36 cellular contexts compared by ENCODE assay signal in genomic region chr15:29621626-29622025, GRCh38.
"Had no signal": no experiment of that assay in that cellular context is flagged by ENCODE, and none has a peak within 500 bp of the region (broad histone marks: within the 10 kb centered on the region; RNA-seq: fewer than 3 reads in every experiment).

No MANE protein-coding gene starts in this region.

- H3K9me3 ChIP-seq: adrenal gland, body of pancreas, breast epithelium had no signal

- DNase-seq: activated B cell treated with CpG ODN at 0.5 μM for 24 hours; activated CD4-positive, alpha-beta memory T cell treated with anti-CD3 and anti-CD28 coated beads for 36 hours; activated CD4-positive, alpha-beta T cell treated with anti-CD3 and anti-CD28 coated beads for 4 hours; activated CD4-positive, alpha-beta T cell treated with anti-CD3 and anti-CD28 coated beads, Interleukin-2, amount 10 ng/mL, durations not matched to agents 24 days and 14 days; activated CD4-positive, alpha-beta T cell treated with anti-CD3 and anti-CD28 coated beads, Interleukin-2, amount 50 U/mL, for 1 hour; activated CD4-positive, alpha-beta T cell treated with anti-CD3 and anti-CD28 coated beads, Interleukin-2, amount 50 U/mL, for 4 hours; activated CD4-positive, CD25-positive, alpha-beta regulatory T cell treated with anti-CD3 and anti-CD28 coated beads, Interleukin-2, amount 50 U/mL, for 72 hours; activated CD8-positive, alpha-beta memory T cell treated with anti-CD3 and anti-CD28 coated beads, Interleukin-2, amount 50 U/mL, for 4 hours; activated CD8-positive, alpha-beta T cell treated with anti-CD3 and anti-CD28 coated beads for 36 hours; activated effector memory CD4-positive, alpha-beta T cell treated with anti-CD3 and anti-CD28 coated beads, Interleukin-2, amount 50 U/mL, for 16 hours; activated gamma-delta T cell treated with Interleukin-2 at 50 U/mL for 16 hours; activated naive CD4-positive, alpha-beta T cell; activated naive CD4-positive, alpha-beta T cell treated with anti-CD3 and anti-CD28 coated beads for 36 hours; activated naive CD4-positive, alpha-beta T cell treated with anti-CD3 and anti-CD28 coated beads, Interleukin-2, amount 50 U/mL, for 16 hours; activated naive CD8-positive, alpha-beta T cell treated with anti-CD3 and anti-CD28 coated beads for 36 hours; activated T-cell treated with anti-CD3 and anti-CD28 coated beads for 4 hours; activated T-cell treated with anti-CD3 and anti-CD28 coated beads, Interleukin-2, amount 50 U/mL, for 1 hour; activated T-cell treated with anti-CD3 and anti-CD28 coated beads, Interleukin-2, amount 50 U/mL, for 4 hours; activated T-cell treated with anti-CD3 and anti-CD28 coated beads, Interleukin-2, amount 50 U/mL, for 72 hours; adrenal gland; amniotic stem cell; aorta; body of pancreas; brain microvascular endothelial cell; caudate nucleus; cerebellar nuclear complex; T-cell; T-helper 17 cell; T-helper 9 cell had no signal

- ATAC-seq: activated CD8-positive, alpha-beta T cell treated with anti-CD3 and anti-CD28 coated beads for 36 hours; activated naive CD4-positive, alpha-beta T cell treated with anti-CD3 and anti-CD28 coated beads, Interleukin-2, amount 50 U/mL, for 72 hours; activated T-cell treated with anti-CD3 and anti-CD28 coated beads, Interleukin-2, amount 50 U/mL, for 4 hours; activated T-cell treated with anti-CD3 and anti-CD28 coated beads, Interleukin-2, amount 50 U/mL, for 72 hours; activated T-helper 17 cell treated with anti-CD3 and anti-CD28 coated beads, Interleukin-2, amount 50 U/mL, for 72 hours; body of pancreas; T-cell; T-helper 17 cell had no signal

- FAIRE-seq: astrocyte, TTC549 had no signal

- H3K27me3 ChIP-seq: adrenal gland, body of pancreas, brain microvascular endothelial cell, breast epithelium, cardiac muscle cell had no signal

- H3K36me3 ChIP-seq: adrenal gland, brain microvascular endothelial cell, breast epithelium, cardiac muscle cell had no signal

- H3K27ac ChIP-seq: adrenal gland, body of pancreas, brain microvascular endothelial cell, breast epithelium, cardiac muscle cell, VCaP had no signal

- H3K4me3 ChIP-seq: adrenal gland, body of pancreas, breast epithelium, cardiac muscle cell had no signal

- H3K4me1 ChIP-seq: adrenal gland, body of pancreas, breast epithelium had no signal
